ENCODE assay signal across 31 cellular contexts in genomic region chrX:48700951-48701653, GRCh38. TPM values are rescaled to one million over a fixed set of nuclear protein-coding genes. Genes with fewer than 3 reads are reported as not detected.
DNase-seq lines count a peak whose midpoint lies in the region; TF ChIP-seq lines count a peak whose summit lies in the region.
"Had no signal": no experiment of that assay in that cellular context is flagged by ENCODE, and none has a peak within 500 bp of the region (broad histone marks: within the 10 kb centered on the region; RNA-seq: fewer than 3 reads in every experiment).

No MANE protein-coding gene starts in this region.

- peaks cover 0 to 71% (median 14%) of the 10 kb centered on the region in 6 donors for H3K36me3 ChIP-seq in spleen
- H3K36me3 ChIP-seq: colonic mucosa, pancreas had no signal

- TF ChIP-seq CTCF in NB4 (IDR thresholded peaks at IDR 0.05; ENCODE audit: low read depth, low read length) = no peak
- no peak for TF ChIP-seq CTCF in choroid plexus epithelial cell (conservative IDR thresholded peaks at IDR 0.05; ENCODE audit: low read depth, low read length)
- no peak for TF ChIP-seq CTCF in spleen (IDR thresholded peaks at IDR 0.05 in 8 of 11, conservative IDR thresholded peaks at IDR 0.05 in 3 of 11)

- H3K27me3 ChIP-seq in spleen (replicated peaks in 1 of 7) = no peaks in the 10 kb centered on the region
- H3K27me3 ChIP-seq: colonic mucosa, left lung, pancreas, upper lobe of right lung had no signal

- H3K4me3 ChIP-seq in NB4 (ENCODE audit: low read depth, low read length) (no peak overlapping the region), choroid plexus epithelial cell (ENCODE audit: low read depth, low read length) (no peak overlapping the region), spleen (no peak overlapping the region)
- H3K4me3 ChIP-seq: colonic mucosa, GM23248, left lung, pancreas, skin epidermis, upper lobe of right lung had no signal

- intact Hi-C loops in spleen (cut with DNase I; ENCODE audit: low total_unique reads) = no loop called here

- peak overlapping the region in 2 of 8 donors; percentile 26 to 30 for H3K27ac ChIP-seq in spleen
- H3K27ac ChIP-seq: C4-2B, colonic mucosa, epithelial cell of prostate, GM23248, left lung, pancreas, skin epidermis, upper lobe of right lung, WERI-Rb-1 had no signal

- H3K4me1 ChIP-seq in spleen = peaks cover 0 to 28% (median 7%) of the 10 kb centered on the region in 6 donors
- H3K4me1 ChIP-seq: colonic mucosa, pancreas, upper lobe of right lung had no signal

- no peaks in the 10 kb centered on the region for H3K9me3 ChIP-seq in spleen
- H3K9me3 ChIP-seq: colonic mucosa, left lung, pancreas, upper lobe of right lung had no signal

- 35 to 92% (median 67%) methylated on average over 2 to 3 of the region's 3 CpGs for WGBS in spleen, 5 donors

- TF ChIP-seq POLR2A in NB4 (IDR thresholded peaks at IDR 0.05; ENCODE audit: extremely low read depth, insufficient read length) (no peak), spleen (IDR thresholded peaks at IDR 0.05) (no peak)

- peak; percentile 15 for DNase-seq in SIG-M5 treated with dmso at 0.1 percent for 504 hours (lab: John Stamatoyannopoulos, UW; ENCODE audit: unreplicated experiment)
- DNase-seq in SIG-M5 (lab: John Stamatoyannopoulos, UW) = no peak
- peak; percentile 22 for DNase-seq in NB4 (ENCODE audit: low read depth)
- peak; percentile 22 for DNase-seq in choroid plexus epithelial cell (ENCODE audit: low read depth)
- peak; percentile 54 for DNase-seq in spleen
- DNase-seq in activated CD8-positive, alpha-beta memory T cell treated with anti-CD3 and anti-CD28 coated beads, Interleukin-2, amount 50 U/mL, for 48 hours = no peak
- DNase-seq in NCI-H524 (lab: John Stamatoyannopoulos, UW) = no peak
- DNase-seq in kidney glomerular epithelial cell (lab: John Stamatoyannopoulos, UW) = no peak
- DNase-seq: 8988T; activated CD4-positive, alpha-beta T cell treated with anti-CD3 and anti-CD28 coated beads for 48 hours; activated CD8-positive, alpha-beta memory T cell treated with anti-CD3 and anti-CD28 coated beads for 24 hours; activated effector memory CD4-positive, alpha-beta T cell treated with anti-CD3 and anti-CD28 coated beads, Interleukin-2, amount 50 U/mL, for 16 hours; activated T-cell treated with anti-CD3 and anti-CD28 coated beads, Interleukin-2, amount 50 U/mL, for 1 hour; anterior cingulate cortex; colonic mucosa; DMS79 treated with DMSO at 0.1 percent for 48 hours; effector CD8-positive, alpha-beta T cell; glutamatergic neuron; GM23248; left lung; mesenchymal stem cell; NCI-H1092; NCI-H1694; stimulated activated naive CD4-positive, alpha-beta T cell; upper lobe of right lung; WERI-Rb-1 had no signal

RNA-seq across cellular contexts. Expression of gene SUV39H1, which starts 4.6 kb away (rescaled TPM):
- 1 to 10 TPM; 6.2 to 9.2 (median 7.4) TPM for total RNA-seq in spleen
- 1 to 10 TPM; 4.0 to 6.7 (median 4.9) TPM for polyA plus RNA-seq in spleen

RNA-seq across cellular contexts. Expression of gene WAS, which starts 17.5 kb away (rescaled TPM):
- 100 to 1,000 TPM in 5 of 7 donors, 10 to 100 TPM in 2; 99.3 to 169 (median 107) TPM for total RNA-seq in spleen
- 10 to 100 TPM; 53.5 to 64.8 (median 56.2) TPM for polyA plus RNA-seq in spleen
- total RNA-seq: bronchial epithelial cell, GM23248 had no signal
- polyA plus RNA-seq: GM23248 had no signal

Comparison
In these comparisons a context has a peak if more than half of its experiments do, and no peak if none do; other contexts are left out.
1. DNase-seq: peak in SIG-M5 treated with dmso at 0.1 percent for 504 hours (single experiment), NB4 (single experiment), choroid plexus epithelial cell (single experiment) and spleen (single experiment); none in SIG-M5 (single experiment), activated CD8-positive, alpha-beta memory T cell treated with anti-CD3 and anti-CD28 coated beads, Interleukin-2, amount 50 U/mL, for 48 hours (single experiment), NCI-H524 (0 of 2) and kidney glomerular epithelial cell (single experiment).